ENCODE assay signal across 13 cellular contexts in genomic region chr2:238863749-238864206, GRCh38. TPM values are rescaled to one million over a fixed set of nuclear protein-coding genes. Genes with fewer than 3 reads are reported as not detected.
DNase-seq lines count a peak whose midpoint lies in the region; ATAC-seq and TF ChIP-seq lines count a peak whose summit lies in the region.
"Had no signal": no experiment of that assay in that cellular context is flagged by ENCODE, and none has a peak within 500 bp of the region (broad histone marks: within the 10 kb centered on the region; RNA-seq: fewer than 3 reads in every experiment).

No MANE protein-coding gene starts in this region.

- TF ChIP-seq CTCF in mammary epithelial cell (conservative IDR thresholded peaks at IDR 0.05 in 1 of 2, IDR thresholded peaks at IDR 0.05 in 1 of 2; ENCODE audit: extremely low read depth in 1 of 2, insufficient read depth in 1 of 2, low read depth in 1 of 2, low read length in 2 of 2), result no peak
- no peak for TF ChIP-seq CTCF in mesothelial cell of epicardium (IDR thresholded peaks at IDR 0.05; ENCODE audit: unreplicated experiment)
- TF ChIP-seq CTCF in thoracic aorta (IDR thresholded peaks at IDR 0.05), result no peak
- TF ChIP-seq CTCF in MM.1S (IDR thresholded peaks at IDR 0.05; ENCODE audit: low read length), result no peak

- BruUV-seq in mammary epithelial cell (replicated peaks; lab: Mats Ljungman, UMichigan), result no TSS peak

- H3K36me3 ChIP-seq in HUES48 (ENCODE audit: control insufficient read depth, insufficient read depth, low read length) (no peaks in the 10 kb centered on the region), mammary epithelial cell (ENCODE audit: insufficient read depth, low read length) (no peaks in the 10 kb centered on the region), thoracic aorta (no peaks in the 10 kb centered on the region), MM.1S (replicated peaks; ENCODE audit: insufficient read depth, low read length) (no peaks in the 10 kb centered on the region)
- H3K36me3 ChIP-seq: SJCRH30 had no signal

- CTCF ChIA-PET in mammary epithelial cell (lab: Charles Lee; ENCODE audit: low non-redundant PET), result no interaction called here

- no peak for DNase-seq in mammary epithelial cell
- DNase-seq in mesothelial cell of epicardium (ENCODE audit: low spot score in 2 of 2, unreplicated experiment in 2 of 2), result no peak
- DNase-seq in thoracic aorta (ENCODE audit: low spot score), result no peak
- DNase-seq in stimulated activated naive CD4-positive, alpha-beta T cell (lab: John Stamatoyannopoulos, UW), result no peak
- DNase-seq in MM.1S, result no peak
- DNase-seq in stimulated activated CD8-positive, alpha-beta memory T cell treated with anti-CD3 and anti-CD28 coated beads, Interleukin-4, amount 100 ng/mL, for 48 hours, result no peak
- DNase-seq: activated naive CD4-positive, alpha-beta T cell; COR-L47; effector memory CD4-positive, alpha-beta T cell; natural killer cell had no signal

- H3K4me3 ChIP-seq in HUES48 (ENCODE audit: low read depth, low read length) (no peak overlapping the region), mammary epithelial cell (replicated peaks in 1 of 3; ENCODE audit: insufficient read depth in 1 of 3, low read depth in 2 of 3, low read length in 3 of 3) (no peak overlapping the region), thoracic aorta (peak overlapping the region; percentile 62), MM.1S (ENCODE audit: low read length) (no peak overlapping the region)

- H2AFZ ChIP-seq in mammary epithelial cell (ENCODE audit: low read depth, low read length) (peak overlapping the region; percentile 73), MM.1S (ENCODE audit: low read length) (no peak overlapping the region)

- peak overlapping the region; percentile 76 for H3K27ac ChIP-seq in HUES48 (ENCODE audit: low read depth, low read length)
- H3K27ac ChIP-seq in mammary epithelial cell (ENCODE audit: insufficient read depth, low read depth, low read length), result peak overlapping the region; percentile 54
- H3K27ac ChIP-seq in thoracic aorta, result peak overlapping the region; percentile 91 to 92
- H3K27ac ChIP-seq in MM.1S (ENCODE audit: low read length), result no peak overlapping the region

- H3K4me1 ChIP-seq in HUES48 (ENCODE audit: control insufficient read depth, insufficient read depth, low read length) (peaks cover 16% of the 10 kb centered on the region), mammary epithelial cell (ENCODE audit: insufficient read depth, low read length) (peaks cover 31% of the 10 kb centered on the region), thoracic aorta (ENCODE audit: control insufficient read depth in 1 of 2, low read depth in 2 of 2) (peaks cover 35 to 58% of the 10 kb centered on the region in 2 donors), MM.1S (ENCODE audit: low read length) (no peaks in the 10 kb centered on the region)

- H3K36me3 Mint-ChIP-seq in mesothelial cell of epicardium, result no peaks in the 10 kb centered on the region
- H3K36me3 Mint-ChIP-seq: natural killer cell had no signal

- no peaks in the 10 kb centered on the region for H3K27me3 Mint-ChIP-seq in mesothelial cell of epicardium (ENCODE audit: low read depth)

- H4K20me1 ChIP-seq in mammary epithelial cell (ENCODE audit: insufficient read depth, low read length) (no peaks in the 10 kb centered on the region), MM.1S (ENCODE audit: insufficient read depth, low read length) (no peaks in the 10 kb centered on the region)

- ATAC-seq in thoracic aorta (ENCODE audit: insufficient number of reproducible peaks, low FRiP score, low read depth), result no peak
- no peak for ATAC-seq in HG03135 (IDR thresholded peaks at IDR 0.05; ENCODE audit: unreplicated experiment)
- ATAC-seq: natural killer cell had no signal

- intact Hi-C loops in mammary epithelial cell (cut with micrococcal nuclease), result no loop called here

- H3K9me3 ChIP-seq in HUES48 (ENCODE audit: control insufficient read depth, insufficient read depth, low read length) (no peaks in the 10 kb centered on the region), mammary epithelial cell (replicated peaks; ENCODE audit: insufficient read depth, low read length) (no peaks in the 10 kb centered on the region), thoracic aorta (no peaks in the 10 kb centered on the region), MM.1S (replicated peaks; ENCODE audit: insufficient read depth, low read length) (no peaks in the 10 kb centered on the region)

- no peaks in the 10 kb centered on the region for H3K9me2 ChIP-seq in MM.1S (replicated peaks; ENCODE audit: insufficient read depth, low read length)

- peak overlapping the region; percentile 81 for H3K4me2 ChIP-seq in mammary epithelial cell (ENCODE audit: insufficient read depth, low read depth, low read length)
- H3K4me2 ChIP-seq in MM.1S (ENCODE audit: low read depth, low read length), result no peak overlapping the region

- H3K27me3 ChIP-seq in HUES48 (ENCODE audit: control insufficient read depth, insufficient read depth, low read length), result no peaks in the 10 kb centered on the region
- no peaks in the 10 kb centered on the region for H3K27me3 ChIP-seq in mammary epithelial cell (ENCODE audit: insufficient read depth, low read length)
- H3K27me3 ChIP-seq in thoracic aorta (replicated peaks; ENCODE audit: insufficient read depth), result no peaks in the 10 kb centered on the region
- peaks cover 50% of the 10 kb centered on the region for H3K27me3 ChIP-seq in MM.1S (replicated peaks; ENCODE audit: insufficient read depth, low read length)
- H3K27me3 ChIP-seq: SJCRH30 had no signal

- H3K27ac Mint-ChIP-seq in mesothelial cell of epicardium, result peak overlapping the region; percentile 96
- H3K27ac Mint-ChIP-seq: natural killer cell had no signal

- in situ Hi-C loops in mammary epithelial cell (cut with MboI; ENCODE audit: low sequenced_read_pairs in 2 of 2), result no loop called here

- H3K4me1 Mint-ChIP-seq in mesothelial cell of epicardium, result peaks cover 29% of the 10 kb centered on the region
- H3K4me1 Mint-ChIP-seq: natural killer cell had no signal

- no peaks in the 10 kb centered on the region for H3K9me3 Mint-ChIP-seq in mesothelial cell of epicardium
- H3K9me3 Mint-ChIP-seq: natural killer cell had no signal

- WGBS in mammary epithelial cell (ENCODE audit: low coverage, missing lambda C conversion rate), result 63% methylated on average over 9 of the region's 9 CpGs

- H3K4me3 Mint-ChIP-seq in mesothelial cell of epicardium, result no peak overlapping the region
- H3K4me3 Mint-ChIP-seq: natural killer cell had no signal

- H3K9ac ChIP-seq in HUES48 (ENCODE audit: low read depth, low read length) (no peak overlapping the region), mammary epithelial cell (ENCODE audit: insufficient read depth, low read length) (peak overlapping the region; percentile 13), MM.1S (ENCODE audit: low read length) (no peak overlapping the region)

- H3K79me2 ChIP-seq in mammary epithelial cell (ENCODE audit: insufficient read depth, low read length), result peaks cover 53% of the 10 kb centered on the region
- H3K79me2 ChIP-seq in MM.1S (ENCODE audit: low read length), result no peaks in the 10 kb centered on the region

- H3F3A ChIP-seq in MM.1S (ENCODE audit: insufficient read depth, low read length), result no peaks in the 10 kb centered on the region

- dilution Hi-C loops in mammary epithelial cell (cut with HindIII; ENCODE audit: low sequenced_read_pairs), result no loop called here

RNA-seq across cellular contexts. Expression of gene TWIST2, which starts 15.9 kb away (rescaled TPM):
- 10 to 100 TPM in 1 of 2 donors, under 1 TPM in 1; 0.83 to 17.6 TPM for total RNA-seq in mammary epithelial cell
- polyA plus RNA-seq in mammary epithelial cell, result 23.2 TPM
- polyA minus RNA-seq in mammary epithelial cell, result 2.3 TPM
- total RNA-seq in mesothelial cell of epicardium, result 17.8 to 19.6 TPM (median 18.6 TPM) in 3 replicates
- total RNA-seq in thoracic aorta, result 10 to 100 TPM; 41.4 to 62.1 TPM
- total RNA-seq: natural killer cell, SJCRH30 had no signal
